In the genomic region with DNA sequence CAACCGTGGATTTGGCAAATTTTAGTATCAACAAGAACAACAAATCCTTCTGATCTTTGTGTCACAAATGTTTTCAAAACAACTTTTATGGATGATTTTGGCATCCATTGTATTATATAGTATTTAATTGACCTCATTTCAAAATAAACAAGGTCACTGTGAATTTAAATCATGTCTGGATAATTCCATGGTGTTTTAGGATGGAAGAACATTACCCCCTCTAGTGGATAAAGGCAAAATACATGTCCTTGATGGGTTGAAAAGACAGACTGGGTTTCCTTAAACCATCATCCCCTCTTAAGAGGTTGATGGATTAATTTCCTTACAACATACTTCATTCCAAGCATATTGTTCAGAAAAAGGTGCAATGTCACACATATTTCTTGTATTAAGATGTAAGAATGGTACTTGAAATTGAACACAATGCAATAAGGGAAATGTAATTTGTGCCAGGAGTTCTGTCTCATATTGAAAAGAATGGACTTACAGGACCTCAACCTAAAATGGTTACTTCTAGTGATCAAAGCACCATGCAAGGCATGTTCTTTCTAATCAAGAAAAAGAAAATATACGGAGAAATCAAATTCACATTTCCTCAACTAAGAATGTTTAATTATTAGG, we compare ENCODE assay signal across 8 cellular contexts.
DNase-seq lines count a peak whose midpoint lies in the region; ATAC-seq, FAIRE-seq and TF ChIP-seq lines count a peak whose summit lies in the region.
"Had no signal": no experiment of that assay in that cellular context is flagged by ENCODE, and none has a peak within 500 bp of the region (broad histone marks: within the 10 kb centered on the region; RNA-seq: fewer than 3 reads in every experiment).

No MANE protein-coding gene starts in this region.

- CTCF ChIA-PET in WTC11 (lab: Charles Lee) = interaction anchor here (0.6 to 0.7 kb wide), 2 partner anchors 11 to 218 kb away, joined by 3 read pairs; no protein-coding TSS in a partner anchor
- CTCF ChIA-PET in CD8-positive, alpha-beta T cell (lab: Charles Lee) = no interaction called here

- intact Hi-C loops in CD8-positive, alpha-beta T cell (cut with DNase I, micrococcal nuclease) = no loop called here

- ATAC-seq in WTC11 (peak; percentile 70), GM19452 (IDR thresholded peaks at IDR 0.05; ENCODE audit: unreplicated experiment) (no peak)
- ATAC-seq in activated T-helper 17 cell treated with anti-CD3 and anti-CD28 coated beads, Interleukin-2, amount 50 U/mL, for 72 hours (replicated peaks) = no peak
- no peak for ATAC-seq in CD8-positive, alpha-beta T cell

- peak; percentile 49 for DNase-seq in NCI-H1436 (lab: John Stamatoyannopoulos, UW)
- DNase-seq in WTC11 (ENCODE audit: low spot score) = no peak
- DNase-seq in CD8-positive, alpha-beta T cell = no peak

- H3K27ac ChIP-seq in CD8-positive, alpha-beta T cell (ENCODE audit: low read depth, low read length) = no peak overlapping the region

- H3K9me3 Mint-ChIP-seq in WTC11 = no peaks in the 10 kb centered on the region
- H3K9me3 Mint-ChIP-seq in activated T-helper 17 cell treated with anti-CD3 and anti-CD28 coated beads, Interleukin-2, amount 50 U/mL, for 72 hours = no peaks in the 10 kb centered on the region
- H3K9me3 Mint-ChIP-seq in CD8-positive, alpha-beta T cell = no peaks in the 10 kb centered on the region
- H3K9me3 Mint-ChIP-seq: T-helper 1 cell treated with Interleukin-12 subunit alpha and Interleukin-12 subunit beta and Interleukin-4 antibody, amounts not matched to agents 30 μg/mL and 1 μg/mL, for 36 hours had no signal

- POLR2A ChIA-PET in WTC11 (lab: Charles Lee) = no interaction called here
- POLR2A ChIA-PET in CD8-positive, alpha-beta T cell (lab: Charles Lee) = no interaction called here

- no peaks in the 10 kb centered on the region for H3K36me3 ChIP-seq in CD8-positive, alpha-beta T cell (ENCODE audit: insufficient read depth, low read length)

- H3K9me3 ChIP-seq in CD8-positive, alpha-beta T cell (ENCODE audit: low read length) = no peaks in the 10 kb centered on the region

- peak; percentile 99 for FAIRE-seq in islet of Langerhans (lab: Jason Lieb, UNC)

- TF ChIP-seq CTCF in GM12874 (IDR thresholded peaks at IDR 0.05; ENCODE audit: insufficient read depth, low read depth, low read length) (peak; percentile 45; the same call in 1 of the 2 replicates), WTC11 (IDR thresholded peaks at IDR 0.05) (peak; percentile 34; the same call in 1 of the 2 replicates)
- no peak for TF ChIP-seq CTCF in CD8-positive, alpha-beta T cell (IDR thresholded peaks at IDR 0.05)

- H3K4me3 Mint-ChIP-seq in WTC11 = no peak overlapping the region
- H3K4me3 Mint-ChIP-seq in activated T-helper 17 cell treated with anti-CD3 and anti-CD28 coated beads, Interleukin-2, amount 50 U/mL, for 72 hours = no peak overlapping the region
- H3K4me3 Mint-ChIP-seq in CD8-positive, alpha-beta T cell = no peak overlapping the region
- H3K4me3 Mint-ChIP-seq: T-helper 1 cell treated with Interleukin-12 subunit alpha and Interleukin-12 subunit beta and Interleukin-4 antibody, amounts not matched to agents 30 μg/mL and 1 μg/mL, for 36 hours had no signal

- H3K4me1 ChIP-seq in CD8-positive, alpha-beta T cell (ENCODE audit: insufficient read depth, low read length) = no peaks in the 10 kb centered on the region

- H3K27me3 ChIP-seq in CD8-positive, alpha-beta T cell (ENCODE audit: insufficient read depth, low read length) = no peaks in the 10 kb centered on the region

- H3K4me1 Mint-ChIP-seq in WTC11 = peaks cover 16% of the 10 kb centered on the region
- no peaks in the 10 kb centered on the region for H3K4me1 Mint-ChIP-seq in activated T-helper 17 cell treated with anti-CD3 and anti-CD28 coated beads, Interleukin-2, amount 50 U/mL, for 72 hours
- no peaks in the 10 kb centered on the region for H3K4me1 Mint-ChIP-seq in CD8-positive, alpha-beta T cell (ENCODE audit: low read depth)

- H3K27ac Mint-ChIP-seq in WTC11 = no peak overlapping the region
- H3K27ac Mint-ChIP-seq in activated T-helper 17 cell treated with anti-CD3 and anti-CD28 coated beads, Interleukin-2, amount 50 U/mL, for 72 hours = no peak overlapping the region
- no peak overlapping the region for H3K27ac Mint-ChIP-seq in CD8-positive, alpha-beta T cell
- H3K27ac Mint-ChIP-seq: T-helper 1 cell treated with Interleukin-12 subunit alpha and Interleukin-12 subunit beta and Interleukin-4 antibody, amounts not matched to agents 30 μg/mL and 1 μg/mL, for 36 hours had no signal

- H3K36me3 Mint-ChIP-seq in WTC11 = no peaks in the 10 kb centered on the region
- H3K36me3 Mint-ChIP-seq in activated T-helper 17 cell treated with anti-CD3 and anti-CD28 coated beads, Interleukin-2, amount 50 U/mL, for 72 hours (ENCODE audit: low read depth) = no peaks in the 10 kb centered on the region
- H3K36me3 Mint-ChIP-seq in CD8-positive, alpha-beta T cell = no peaks in the 10 kb centered on the region

- no peak overlapping the region for H3K4me3 ChIP-seq in CD8-positive, alpha-beta T cell (ENCODE audit: low read depth, low read length)

- no peaks in the 10 kb centered on the region for H3K27me3 Mint-ChIP-seq in WTC11 (ENCODE audit: low read depth)
- H3K27me3 Mint-ChIP-seq in activated T-helper 17 cell treated with anti-CD3 and anti-CD28 coated beads, Interleukin-2, amount 50 U/mL, for 72 hours = peaks cover 7% of the 10 kb centered on the region
- no peaks in the 10 kb centered on the region for H3K27me3 Mint-ChIP-seq in CD8-positive, alpha-beta T cell (ENCODE audit: low read depth)

TF ChIP-seq in WTC11, 78 proteins besides CTCF, POLR2A, EP300 and RAD21:
- TF ChIP-seq, protein P1, sequence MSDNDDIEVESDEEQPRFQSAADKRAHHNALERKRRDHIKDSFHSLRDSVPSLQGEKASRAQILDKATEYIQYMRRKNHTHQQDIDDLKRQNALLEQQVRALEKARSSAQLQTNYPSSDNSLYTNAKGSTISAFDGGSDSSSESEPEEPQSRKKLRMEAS (CRISPR knock-in tag; IDR thresholded peaks at IDR 0.05) = no peak
- no peak for TF ChIP-seq ESRRA (CRISPR knock-in tag; IDR thresholded peaks at IDR 0.05; ENCODE audit: borderline replicate concordance)
- TF ChIP-seq, protein P2, sequence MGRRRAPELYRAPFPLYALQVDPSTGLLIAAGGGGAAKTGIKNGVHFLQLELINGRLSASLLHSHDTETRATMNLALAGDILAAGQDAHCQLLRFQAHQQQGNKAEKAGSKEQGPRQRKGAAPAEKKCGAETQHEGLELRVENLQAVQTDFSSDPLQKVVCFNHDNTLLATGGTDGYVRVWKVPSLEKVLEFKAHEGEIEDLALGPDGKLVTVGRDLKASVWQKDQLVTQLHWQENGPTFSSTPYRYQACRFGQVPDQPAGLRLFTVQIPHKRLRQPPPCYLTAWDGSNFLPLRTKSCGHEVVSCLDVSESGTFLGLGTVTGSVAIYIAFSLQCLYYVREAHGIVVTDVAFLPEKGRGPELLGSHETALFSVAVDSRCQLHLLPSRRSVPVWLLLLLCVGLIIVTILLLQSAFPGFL (CRISPR knock-in tag; IDR thresholded peaks at IDR 0.05; ENCODE audit: borderline replicate concordance) = no peak
- no peak for TF ChIP-seq E2F1 (CRISPR knock-in tag; IDR thresholded peaks at IDR 0.05)
- no peak for TF ChIP-seq GTF2I (CRISPR knock-in tag; conservative IDR thresholded peaks at IDR 0.05)
- no peak for TF ChIP-seq HMGA2 (CRISPR knock-in tag; IDR thresholded peaks at IDR 0.05)
- TF ChIP-seq FOXK1 (CRISPR knock-in tag; IDR thresholded peaks at IDR 0.05) = no peak
- TF ChIP-seq SMAD4 (CRISPR knock-in tag; IDR thresholded peaks at IDR 0.05) = no peak
- TF ChIP-seq ZNF232 (CRISPR knock-in tag; IDR thresholded peaks at IDR 0.05) = no peak
- TF ChIP-seq, protein P3, sequence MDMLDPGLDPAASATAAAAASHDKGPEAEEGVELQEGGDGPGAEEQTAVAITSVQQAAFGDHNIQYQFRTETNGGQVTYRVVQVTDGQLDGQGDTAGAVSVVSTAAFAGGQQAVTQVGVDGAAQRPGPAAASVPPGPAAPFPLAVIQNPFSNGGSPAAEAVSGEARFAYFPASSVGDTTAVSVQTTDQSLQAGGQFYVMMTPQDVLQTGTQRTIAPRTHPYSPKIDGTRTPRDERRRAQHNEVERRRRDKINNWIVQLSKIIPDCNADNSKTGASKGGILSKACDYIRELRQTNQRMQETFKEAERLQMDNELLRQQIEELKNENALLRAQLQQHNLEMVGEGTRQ (CRISPR knock-in tag; IDR thresholded peaks at IDR 0.05) = no peak
- TF ChIP-seq, protein P4, sequence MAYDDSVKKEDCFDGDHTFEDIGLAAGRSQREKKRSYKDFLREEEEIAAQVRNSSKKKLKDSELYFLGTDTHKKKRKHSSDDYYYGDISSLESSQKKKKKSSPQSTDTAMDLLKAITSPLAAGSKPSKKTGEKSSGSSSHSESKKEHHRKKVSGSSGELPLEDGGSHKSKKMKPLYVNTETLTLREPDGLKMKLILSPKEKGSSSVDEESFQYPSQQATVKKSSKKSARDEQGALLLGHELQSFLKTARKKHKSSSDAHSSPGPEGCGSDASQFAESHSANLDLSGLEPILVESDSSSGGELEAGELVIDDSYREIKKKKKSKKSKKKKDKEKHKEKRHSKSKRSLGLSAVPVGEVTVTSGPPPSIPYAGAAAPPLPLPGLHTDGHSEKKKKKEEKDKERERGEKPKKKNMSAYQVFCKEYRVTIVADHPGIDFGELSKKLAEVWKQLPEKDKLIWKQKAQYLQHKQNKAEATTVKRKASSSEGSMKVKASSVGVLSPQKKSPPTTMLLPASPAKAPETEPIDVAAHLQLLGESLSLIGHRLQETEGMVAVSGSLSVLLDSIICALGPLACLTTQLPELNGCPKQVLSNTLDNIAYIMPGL (CRISPR knock-in tag; IDR thresholded peaks at IDR 0.05) = no peak
